Comparison of ENCODE assay signal across 1 cellular context in genomic region chr2:73176881-73177644, GRCh38.
TF ChIP-seq lines count a peak whose summit lies in the region.

No MANE protein-coding gene starts in this region.

TF ChIP-seq in K562, 482 proteins besides CTCF, POLR2A, EP300 and RAD21 (continued from another document):
- TF ChIP-seq E4F1 (CRISPR knock-in tag; IDR thresholded peaks at IDR 0.05; ENCODE audit: borderline replicate concordance) (no peak), STAG1 (CRISPR knock-in tag; IDR thresholded peaks at IDR 0.05; ENCODE audit: borderline replicate concordance) (peak; percentile 90), GABPA (tag; conservative IDR thresholded peaks at IDR 0.05; ENCODE audit: low read depth) (no peak), ZNF316 (IDR thresholded peaks at IDR 0.05) (no peak), TRIM25 (IDR thresholded peaks at IDR 0.05; ENCODE audit: borderline replicate concordance) (no peak), DEAF1 (CRISPR knock-in tag; IDR thresholded peaks at IDR 0.05) (peak; percentile 95), TAF15 (IDR thresholded peaks at IDR 0.05; ENCODE audit: low read depth, low read length) (no peak), ATF7 (IDR thresholded peaks at IDR 0.05) (0 out of 2 replicates have a peak, but pooled peaks have one; percentile 25), SNIP1 (IDR thresholded peaks at IDR 0.05; ENCODE audit: low read depth) (no peak), ZNF695 (CRISPR knock-in tag; IDR thresholded peaks at IDR 0.05) (no peak), HMBOX1 (IDR thresholded peaks at IDR 0.05) (no peak), RFX1 (IDR thresholded peaks at IDR 0.05) (no peak), ETV1 (tag; conservative IDR thresholded peaks at IDR 0.05; ENCODE audit: low read depth) (no peak), POLR2B (IDR thresholded peaks at IDR 0.05; ENCODE audit: low read depth, partially characterized antibody) (no peak)
